ENCODE assay signal across 21 cellular contexts in genomic region chr3:120137548-120137947, GRCh38.
"Had no signal": no experiment of that assay in that cellular context is flagged by ENCODE, and none has a peak within 500 bp of the region (broad histone marks: within the 10 kb centered on the region; RNA-seq: fewer than 3 reads in every experiment).

No MANE protein-coding gene starts in this region.

- H3K27me3 Mint-ChIP-seq: activated naive CD4-positive, alpha-beta T cell treated with anti-CD3 and anti-CD28 coated beads, Interleukin-2, amount 50 U/mL, for 24 hours; stimulated activated naive CD8-positive, alpha-beta T cell treated with anti-CD3 and anti-CD28 coated beads, Interleukin-15, Interleukin-2, amounts not matched to agents 100 ng/mL and 50 ng/mL, for 24 hours had no signal

- FAIRE-seq: astrocyte, bronchial epithelial cell had no signal

- H3K9me3 Mint-ChIP-seq: activated naive CD4-positive, alpha-beta T cell treated with anti-CD3 and anti-CD28 coated beads, Interleukin-2, amount 50 U/mL, for 24 hours; stimulated activated naive CD8-positive, alpha-beta T cell treated with anti-CD3 and anti-CD28 coated beads, Interleukin-15, Interleukin-2, amounts not matched to agents 100 ng/mL and 50 ng/mL, for 24 hours had no signal

- ATAC-seq: right cardiac atrium had no signal

- H3K36me3 ChIP-seq: adrenal gland, esophagus muscularis mucosa, prostate gland, tibial nerve, WERI-Rb-1 had no signal

- H3K27ac Mint-ChIP-seq: activated naive CD4-positive, alpha-beta T cell treated with anti-CD3 and anti-CD28 coated beads, Interleukin-2, amount 50 U/mL, for 24 hours; stimulated activated naive CD8-positive, alpha-beta T cell treated with anti-CD3 and anti-CD28 coated beads, Interleukin-15, Interleukin-2, amounts not matched to agents 100 ng/mL and 50 ng/mL, for 24 hours had no signal

- H3K27ac ChIP-seq: adrenal gland, esophagus muscularis mucosa, hepatocyte, prostate gland, skin epidermis, tibial nerve, WERI-Rb-1 had no signal

- H3K9me3 ChIP-seq: adrenal gland, esophagus muscularis mucosa, prostate gland had no signal

- H3K4me1 Mint-ChIP-seq: activated naive CD4-positive, alpha-beta T cell treated with anti-CD3 and anti-CD28 coated beads, Interleukin-2, amount 50 U/mL, for 24 hours had no signal

- H3K4me3 Mint-ChIP-seq: activated naive CD4-positive, alpha-beta T cell treated with anti-CD3 and anti-CD28 coated beads, Interleukin-2, amount 50 U/mL, for 24 hours; stimulated activated naive CD8-positive, alpha-beta T cell treated with anti-CD3 and anti-CD28 coated beads, Interleukin-15, Interleukin-2, amounts not matched to agents 100 ng/mL and 50 ng/mL, for 24 hours had no signal

- DNase-seq: activated CD4-positive, alpha-beta T cell treated with anti-CD3 and anti-CD28 coated beads for 1 hour; activated CD4-positive, alpha-beta T cell treated with anti-CD3 and anti-CD28 coated beads, Interleukin-2, amount 50 U/mL, for 48 hours; activated gamma-delta T cell; adrenal gland; cerebellar nuclear complex; cortex of kidney; midbrain; occipital lobe; right cardiac atrium; T-helper 2 cell; WERI-Rb-1 had no signal

- H3K27me3 ChIP-seq: adrenal gland, esophagus muscularis mucosa, hepatocyte, tibial nerve had no signal

- H3K36me3 Mint-ChIP-seq: activated naive CD4-positive, alpha-beta T cell treated with anti-CD3 and anti-CD28 coated beads, Interleukin-2, amount 50 U/mL, for 24 hours had no signal

- H3K4me3 ChIP-seq: adrenal gland, esophagus muscularis mucosa, hepatocyte, lung, prostate gland, skin epidermis, tibial nerve had no signal

- H3K4me2 ChIP-seq: hepatocyte had no signal

- H3K4me1 ChIP-seq: adrenal gland, esophagus muscularis mucosa, prostate gland, tibial nerve had no signal
